ENCODE assay signal across 8 cellular contexts in genomic region chr10:132396495-132397035, GRCh38. TPM values are rescaled to one million over a fixed set of nuclear protein-coding genes. Genes with fewer than 3 reads are reported as not detected.
DNase-seq lines count a peak whose midpoint lies in the region; ATAC-seq and TF ChIP-seq lines count a peak whose summit lies in the region.

No MANE protein-coding gene starts in this region.

- peak overlapping the region; percentile 98 for H3K4me2 ChIP-seq in smooth muscle cell

- H3K4me3 ChIP-seq in right cardiac atrium (ENCODE audit: low read length) (peak overlapping the region; percentile 86), smooth muscle cell (peak overlapping the region; percentile 60)

- CTCF ChIA-PET in activated naive CD4-positive, alpha-beta T cell treated with anti-CD3 and anti-CD28 coated beads, Interleukin-2, amount 10 ng/mL, durations not matched to agents 7 days and 5 days (lab: Charles Lee): interaction anchor here (1.1 to 2.5 kb wide), 3 partner anchors 12 to 55 kb away, joined by 4 to 13 read pairs (median 4); no protein-coding TSS in a partner anchor

- H3K27me3 ChIP-seq in right cardiac atrium (ENCODE audit: control insufficient read depth, insufficient read depth) (no peaks in the 10 kb centered on the region), smooth muscle cell (ENCODE audit: low read depth) (no peaks in the 10 kb centered on the region)

- H3F3A ChIP-seq in smooth muscle cell (ENCODE audit: low read depth): peaks cover 8% of the 10 kb centered on the region

- H3K9me3 ChIP-seq in right cardiac atrium (ENCODE audit: control insufficient read depth, low read length) (no peaks in the 10 kb centered on the region), smooth muscle cell (replicated peaks; ENCODE audit: low read depth) (no peaks in the 10 kb centered on the region)

- peaks cover 12% of the 10 kb centered on the region for H3K4me1 Mint-ChIP-seq in activated naive CD4-positive, alpha-beta T cell treated with anti-CD3 and anti-CD28 coated beads, Interleukin-2, amount 10 ng/mL, durations not matched to agents 7 days and 5 days

- peak; percentile 74 for DNase-seq in GM13977 (ENCODE audit: low spot score)
- peak; percentile 53 for DNase-seq in RKO (ENCODE audit: low spot score)
- peak; percentile 76 for DNase-seq in activated naive CD4-positive, alpha-beta T cell treated with anti-CD3 and anti-CD28 coated beads, Interleukin-2, amount 10 ng/mL, durations not matched to agents 7 days and 5 days
- peak; percentile 69 to 89 (median 88) for DNase-seq in right cardiac atrium
- DNase-seq in smooth muscle cell (lab: John Stamatoyannopoulos, UW; ENCODE audit: unreplicated experiment): no peak
- DNase-seq in epidermal melanocyte (ENCODE audit: insufficient read length, low spot score): no peak

- H3K27ac ChIP-seq in right cardiac atrium (ENCODE audit: low read length): peak overlapping the region; percentile 77
- H3K27ac ChIP-seq in smooth muscle cell (ENCODE audit: low read depth): peak overlapping the region; percentile 71

- H3K27me3 Mint-ChIP-seq in activated naive CD4-positive, alpha-beta T cell treated with anti-CD3 and anti-CD28 coated beads, Interleukin-2, amount 10 ng/mL, durations not matched to agents 7 days and 5 days: peaks cover 7% of the 10 kb centered on the region

- peaks cover 35% of the 10 kb centered on the region for H4K20me1 ChIP-seq in smooth muscle cell (ENCODE audit: low read depth)

- no peaks in the 10 kb centered on the region for H3K36me3 ChIP-seq in smooth muscle cell (ENCODE audit: low read depth)

- H3K27ac Mint-ChIP-seq in activated naive CD4-positive, alpha-beta T cell treated with anti-CD3 and anti-CD28 coated beads, Interleukin-2, amount 10 ng/mL, durations not matched to agents 7 days and 5 days: no peak overlapping the region

- H3K79me2 ChIP-seq in smooth muscle cell (ENCODE audit: low read depth): peaks cover 40% of the 10 kb centered on the region

- TF ChIP-seq CTCF in GM13977 (IDR thresholded peaks at IDR 0.05; ENCODE audit: extremely low read depth, insufficient read depth, missing control alignments) (peak; percentile 21), smooth muscle cell (IDR thresholded peaks at IDR 0.05; ENCODE audit: borderline replicate concordance, insufficient read depth, poor library complexity, severe bottlenecking) (peak; percentile 19)

- in situ Hi-C loops in GM13977 (cut with MboI; ENCODE audit: low pct_unique_long_range_greater_than_20kb, low sequenced_read_pairs, unreplicated experiment): no loop called here

- H3K4me3 Mint-ChIP-seq in activated naive CD4-positive, alpha-beta T cell treated with anti-CD3 and anti-CD28 coated beads, Interleukin-2, amount 10 ng/mL, durations not matched to agents 7 days and 5 days: peak overlapping the region; percentile 23

- under 1% methylated on average over 72 of the region's 80 CpGs for WGBS in right cardiac atrium
- 1% methylated on average over 12 of the region's 80 CpGs for WGBS in smooth muscle cell (ENCODE audit: low lambda C conversion rate)

- H2AFZ ChIP-seq in smooth muscle cell (ENCODE audit: low read depth): no peak overlapping the region

- peaks cover 7% of the 10 kb centered on the region for H3K9me3 Mint-ChIP-seq in activated naive CD4-positive, alpha-beta T cell treated with anti-CD3 and anti-CD28 coated beads, Interleukin-2, amount 10 ng/mL, durations not matched to agents 7 days and 5 days

- H3K9ac ChIP-seq in smooth muscle cell (ENCODE audit: low read depth): peak overlapping the region; percentile 73

- intact Hi-C loops in right cardiac atrium (cut with DNase I): loop anchor here in 1 of 4 donors (10.0 kb wide), 1 partner anchor 248 kb away; no protein-coding TSS in a partner anchor

- peaks cover 4% of the 10 kb centered on the region for H3K36me3 Mint-ChIP-seq in activated naive CD4-positive, alpha-beta T cell treated with anti-CD3 and anti-CD28 coated beads, Interleukin-2, amount 10 ng/mL, durations not matched to agents 7 days and 5 days

- ATAC-seq in HG02759 (IDR thresholded peaks at IDR 0.05; ENCODE audit: unreplicated experiment) (peak; percentile 56), right cardiac atrium (peak; percentile 23 to 43), HG02763 (IDR thresholded peaks at IDR 0.05; ENCODE audit: unreplicated experiment) (no peak)

- no peaks in the 10 kb centered on the region for H3K4me1 ChIP-seq in right cardiac atrium (ENCODE audit: control insufficient read depth, insufficient read depth, low read length)
- peaks cover 14% of the 10 kb centered on the region for H3K4me1 ChIP-seq in smooth muscle cell (ENCODE audit: low read depth)

RNA-seq across cellular contexts. Expression of gene PWWP2B, which starts 0.4 kb away (rescaled TPM):
- total RNA-seq in right cardiac atrium: 10 to 100 TPM in 2 of 4 donors, 1 to 10 TPM in 2; 7.0 to 10.6 (median 9.6) TPM
- 9.1 TPM for polyA plus RNA-seq in right cardiac atrium
- total RNA-seq in smooth muscle cell: 6.9 and 13.2 TPM in 2 replicates
- 8.3 and 9.3 TPM in 2 replicates for polyA plus RNA-seq in smooth muscle cell

Comparison
In these comparisons a context has a peak if more than half of its experiments do, and no peak if none do; other contexts are left out.
1. DNase-seq: peak in GM13977 (single experiment), RKO (single experiment), activated naive CD4-positive, alpha-beta T cell treated with anti-CD3 and anti-CD28 coated beads, Interleukin-2, amount 10 ng/mL, durations not matched to agents 7 days and 5 days (single experiment) and right cardiac atrium (3 of 3); none in smooth muscle cell (single experiment) and epidermal melanocyte (single experiment).